In the genomic region with DNA sequence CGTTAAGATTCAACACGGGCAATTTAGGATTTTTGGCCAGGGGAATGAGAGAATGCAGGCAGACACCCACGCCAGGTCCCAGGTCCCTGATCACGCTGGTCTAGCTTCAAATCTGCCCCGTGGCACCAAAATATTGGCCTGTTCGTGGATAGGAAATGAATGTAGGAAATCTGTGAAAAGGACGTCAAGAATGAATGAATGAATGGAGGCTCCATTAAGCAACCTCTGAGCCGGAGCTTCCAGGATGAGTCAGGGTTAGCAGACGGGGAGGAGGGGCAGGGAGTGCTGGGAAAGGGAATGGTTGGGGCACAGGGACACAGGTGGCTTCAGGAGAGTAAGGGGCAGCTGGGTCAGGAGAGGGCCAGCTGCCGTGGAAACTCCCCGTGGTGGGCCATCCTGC, we compare ENCODE assay signal across 13 cellular contexts. TPM values are rescaled to one million over a fixed set of nuclear protein-coding genes. Genes with fewer than 3 reads are reported as not detected.
A peak's percentile ranks its signal among the peaks of the same experiment; 100 is the strongest.
DNase-seq lines count a peak whose midpoint lies in the region; ATAC-seq and TF ChIP-seq lines count a peak whose summit lies in the region.
"Had no signal": no experiment of that assay in that cellular context is flagged by ENCODE, and none has a peak within 500 bp of the region (broad histone marks: within the 10 kb centered on the region; RNA-seq: fewer than 3 reads in every experiment).

No MANE protein-coding gene starts in this region.

- no peaks in the 10 kb centered on the region for H3K9me3 Mint-ChIP-seq in mesothelial cell of epicardium
- H3K9me3 Mint-ChIP-seq: activated T-helper 1 cell treated with anti-CD3 and anti-CD28 coated beads, Interleukin-12 subunit alpha, Interleukin-12 subunit beta, Interleukin-2, Interleukin-4 antibody, amounts not matched to agents 30 ng/mL and 10 ng/mL and 1 ng/mL, durations not matched to agents 14 hours and 24 hours and 36 hours; T-helper 2 cell treated with Interferon-gamma antibody and Interleukin-4, amounts not matched to agents 5 μg/mL and 100 μg/mL, for 36 hours had no signal

- H3K27me3 Mint-ChIP-seq in mesothelial cell of epicardium (ENCODE audit: low read depth): no peaks in the 10 kb centered on the region

- peaks cover 27% of the 10 kb centered on the region for H3K4me1 Mint-ChIP-seq in mesothelial cell of epicardium

- H3K4me3 Mint-ChIP-seq in mesothelial cell of epicardium: no peak overlapping the region
- H3K4me3 Mint-ChIP-seq: activated T-helper 1 cell treated with anti-CD3 and anti-CD28 coated beads, Interleukin-12 subunit alpha, Interleukin-12 subunit beta, Interleukin-2, Interleukin-4 antibody, amounts not matched to agents 30 ng/mL and 10 ng/mL and 1 ng/mL, durations not matched to agents 14 hours and 24 hours and 36 hours; T-helper 2 cell treated with Interferon-gamma antibody and Interleukin-4, amounts not matched to agents 5 μg/mL and 100 μg/mL, for 36 hours had no signal

- no peak for TF ChIP-seq CTCF in mesothelial cell of epicardium (IDR thresholded peaks at IDR 0.05; ENCODE audit: unreplicated experiment)

- no peak for ATAC-seq in HG03097 (IDR thresholded peaks at IDR 0.05; ENCODE audit: low FRiP score, unreplicated experiment)
- ATAC-seq in Right ventricle myocardium superior (ENCODE audit: poor library complexity): no peak
- no peak for ATAC-seq in HG03571 (IDR thresholded peaks at IDR 0.05; ENCODE audit: unreplicated experiment)

- intact Hi-C loops in Right ventricle myocardium superior (cut with DNase I): no loop called here

- DNase-seq in ELF-1 (ENCODE audit: low read depth, low spot score): peak; percentile 72
- peak; percentile 73 for DNase-seq in NCI-H226
- peak; percentile 72 for DNase-seq in dermis blood vessel endothelial cell
- no peak for DNase-seq in mesothelial cell of epicardium (ENCODE audit: low spot score in 2 of 2, unreplicated experiment in 2 of 2)
- DNase-seq in CD1c-positive myeloid dendritic cell (ENCODE audit: extremely low spot score): no peak
- DNase-seq in Right ventricle myocardium superior: no peak
- DNase-seq: effector CD8-positive, alpha-beta T cell; NCI-H2227 treated with DMSO at 0.1 percent for 48 hours had no signal

- peak overlapping the region; percentile 91 for H3K27ac Mint-ChIP-seq in mesothelial cell of epicardium
- H3K27ac Mint-ChIP-seq: activated T-helper 1 cell treated with anti-CD3 and anti-CD28 coated beads, Interleukin-12 subunit alpha, Interleukin-12 subunit beta, Interleukin-2, Interleukin-4 antibody, amounts not matched to agents 30 ng/mL and 10 ng/mL and 1 ng/mL, durations not matched to agents 14 hours and 24 hours and 36 hours; T-helper 2 cell treated with Interferon-gamma antibody and Interleukin-4, amounts not matched to agents 5 μg/mL and 100 μg/mL, for 36 hours had no signal

- H3K36me3 Mint-ChIP-seq in mesothelial cell of epicardium: no peaks in the 10 kb centered on the region

RNA-seq across cellular contexts. Expression of gene SULT2B1, which starts 4.2 kb away (rescaled TPM):
- total RNA-seq in dermis blood vessel endothelial cell: 0.42 TPM in 1 of 2 replicates, not detected in the other
- total RNA-seq in mesothelial cell of epicardium: 0.64 to 0.79 TPM (median 0.74 TPM) in 3 replicates
- 0.22 TPM for total RNA-seq in Right ventricle myocardium superior
- total RNA-seq: activated T-helper 1 cell treated with anti-CD3 and anti-CD28 coated beads, Interleukin-12 subunit alpha, Interleukin-12 subunit beta, Interleukin-2, Interleukin-4 antibody, amounts not matched to agents 30 ng/mL and 10 ng/mL and 1 ng/mL, durations not matched to agents 14 hours and 24 hours and 36 hours; liver had no signal

RNA-seq across cellular contexts. Expression of gene LMTK3, which starts 44.5 kb away (rescaled TPM):
- total RNA-seq in dermis blood vessel endothelial cell (0.14 TPM in 1 of 2 replicates, not detected in the other), mesothelial cell of epicardium (19.4 to 21.3 TPM (median 20.4 TPM) in 3 replicates), Right ventricle myocardium superior (0.70 TPM)

RNA-seq across cellular contexts. Expression of gene SPACA4, which starts 50.4 kb away (rescaled TPM):
- total RNA-seq in dermis blood vessel endothelial cell (not detected in 2 replicates), mesothelial cell of epicardium (not detected in 3 replicates), Right ventricle myocardium superior (not detected)
- total RNA-seq: activated T-helper 1 cell treated with anti-CD3 and anti-CD28 coated beads, Interleukin-12 subunit alpha, Interleukin-12 subunit beta, Interleukin-2, Interleukin-4 antibody, amounts not matched to agents 30 ng/mL and 10 ng/mL and 1 ng/mL, durations not matched to agents 14 hours and 24 hours and 36 hours; liver had no signal

RNA-seq across cellular contexts. Expression of gene FAM83E, which starts 58.7 kb away (rescaled TPM):
- total RNA-seq in dermis blood vessel endothelial cell: 0.51 TPM in 1 of 2 replicates, not detected in the other
- 2.5 to 3.9 TPM (median 3.7 TPM) in 3 replicates for total RNA-seq in mesothelial cell of epicardium
- total RNA-seq in Right ventricle myocardium superior: not detected

Comparison
In these comparisons a context has a peak if more than half of its experiments do, and no peak if none do; other contexts are left out.
1. DNase-seq: peak in ELF-1 (single experiment), NCI-H226 (single experiment) and dermis blood vessel endothelial cell (single experiment); none in mesothelial cell of epicardium (0 of 2), CD1c-positive myeloid dendritic cell (single experiment) and Right ventricle myocardium superior (single experiment).
2. RNA of gene LMTK3, which starts 44.5 kb away (total RNA-seq): 19.4 to 21.3 TPM in mesothelial cell of epicardium; 0.70 TPM in Right ventricle myocardium superior (single experiment) and 0.14 TPM in dermis blood vessel endothelial cell; every median in the first group is over 10 times any median in the second.